ENCODE assay signal across 9 cellular contexts in the genomic region with DNA sequence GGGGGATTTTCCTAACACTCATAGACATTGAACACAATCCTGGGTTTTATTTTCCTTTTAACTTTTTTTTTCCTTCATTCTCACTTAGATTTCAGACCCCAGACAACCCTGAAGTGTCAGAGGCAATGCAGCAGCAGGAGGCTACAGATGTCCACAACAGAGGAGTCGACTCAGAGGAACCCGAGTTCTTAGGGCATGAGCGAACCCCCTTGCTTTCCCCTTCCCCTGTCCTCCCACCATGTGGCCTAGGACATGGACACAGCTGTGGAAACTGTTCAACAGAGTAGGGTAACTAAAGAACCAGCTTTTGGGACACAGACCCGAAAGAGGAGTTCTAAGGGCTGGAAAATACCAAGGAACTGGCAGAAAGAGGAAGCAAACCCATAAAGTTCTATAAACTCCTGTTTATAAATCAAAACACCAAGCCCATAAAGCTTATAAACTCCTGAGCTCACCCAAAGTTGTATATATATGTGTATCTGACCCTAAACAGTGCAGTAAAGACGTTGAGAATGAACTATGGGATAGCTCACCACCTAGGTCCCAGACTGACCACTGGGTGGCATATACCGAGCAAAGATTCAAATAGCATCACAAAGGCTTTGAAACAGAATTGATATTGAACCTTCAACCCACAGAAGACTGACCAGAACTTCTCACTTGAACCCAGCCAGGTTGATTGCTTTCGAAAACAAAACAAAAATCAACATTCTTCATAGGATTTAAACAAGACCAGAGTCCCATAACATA. TPM values are rescaled to one million over a fixed set of nuclear protein-coding genes. Genes with fewer than 3 reads are reported as not detected.
DNase-seq lines count a peak whose midpoint lies in the region; ATAC-seq and TF ChIP-seq lines count a peak whose summit lies in the region.
"Had no signal": no experiment of that assay in that cellular context is flagged by ENCODE, and none has a peak within 500 bp of the region (broad histone marks: within the 10 kb centered on the region; RNA-seq: fewer than 3 reads in every experiment).

No MANE protein-coding gene starts in this region.

- H3K27ac ChIP-seq in fibroblast of lung (ENCODE audit: insufficient read depth, low read length): no peak overlapping the region
- H3K27ac ChIP-seq: SJSA1 had no signal

- H3K9me3 Mint-ChIP-seq in progenitor cell of endocrine pancreas (ENCODE audit: low read depth): no peaks in the 10 kb centered on the region

- H3K79me2 ChIP-seq in fibroblast of lung (ENCODE audit: control insufficient read depth, insufficient read depth, low read length): no peaks in the 10 kb centered on the region

- DNase-seq in GM13976 (ENCODE audit: low spot score) (no peak), RPMI7951 (ENCODE audit: low read depth) (peak; percentile 47), fibroblast of lung (ENCODE audit: low read depth in 2 of 2) (peak; percentile 33 to 58), progenitor cell of endocrine pancreas (ENCODE audit: low spot score, unreplicated experiment) (no peak), GM19240 (ENCODE audit: insufficient read length, low spot score) (no peak), ecto neural progenitor cell (ENCODE audit: low spot score) (no peak)

- H2AFZ ChIP-seq in fibroblast of lung (ENCODE audit: low read length): peak overlapping the region; percentile 53

- no peaks in the 10 kb centered on the region for H3K9me3 ChIP-seq in fibroblast of lung (ENCODE audit: control insufficient read depth, insufficient read depth, low read depth, low read length)
- H3K9me3 ChIP-seq: SJSA1 had no signal

- H3K4me3 ChIP-seq in fibroblast of lung (replicated peaks in 1 of 4; ENCODE audit: control extremely low read depth in 1 of 4, insufficient read depth in 1 of 4, low read depth in 3 of 4, low read length in 4 of 4): no peak overlapping the region
- H3K4me3 ChIP-seq: SJSA1 had no signal

- H3K27ac Mint-ChIP-seq in progenitor cell of endocrine pancreas: no peak overlapping the region

- H3K36me3 ChIP-seq in fibroblast of lung (ENCODE audit: control insufficient read depth, insufficient read depth, low read length): no peaks in the 10 kb centered on the region
- H3K36me3 ChIP-seq: SJSA1 had no signal

- no peak overlapping the region for H3K4me2 ChIP-seq in fibroblast of lung (ENCODE audit: extremely low read depth, insufficient read depth, low read length)

- no peaks in the 10 kb centered on the region for H3K27me3 Mint-ChIP-seq in progenitor cell of endocrine pancreas

- no peaks in the 10 kb centered on the region for H3K36me3 Mint-ChIP-seq in progenitor cell of endocrine pancreas (ENCODE audit: insufficient read depth)

- in situ Hi-C loops in GM13976 (cut with MboI; ENCODE audit: low sequenced_read_pairs, unreplicated experiment): no loop called here

- no peaks in the 10 kb centered on the region for H4K20me1 ChIP-seq in fibroblast of lung (ENCODE audit: control insufficient read depth, extremely low read depth, insufficient read depth, low read length)

- ATAC-seq in HG02610 (IDR thresholded peaks at IDR 0.05; ENCODE audit: unreplicated experiment) (no peak), GM18502 (IDR thresholded peaks at IDR 0.05; ENCODE audit: poor library complexity, unreplicated experiment) (no peak)

- peaks cover 19% of the 10 kb centered on the region for H3K4me1 Mint-ChIP-seq in progenitor cell of endocrine pancreas (ENCODE audit: low read depth)

- TF ChIP-seq CTCF in GM13976 (IDR thresholded peaks at IDR 0.05; ENCODE audit: borderline replicate concordance, control extremely low read depth, extremely low read depth, insufficient read depth, missing control alignments) (peak; percentile 28), fibroblast of lung (conservative IDR thresholded peaks at IDR 0.05 in 1 of 2, IDR thresholded peaks at IDR 0.05 in 1 of 2; ENCODE audit: low read depth in 1 of 2, low read length in 2 of 2) (peak; percentile 63 to 69), progenitor cell of endocrine pancreas (IDR thresholded peaks at IDR 0.05; ENCODE audit: unreplicated experiment) (peak; percentile 47)

- no peak overlapping the region for H3K9ac ChIP-seq in fibroblast of lung (ENCODE audit: insufficient read depth, low read length)

- peaks cover 2% of the 10 kb centered on the region for H3K4me1 ChIP-seq in fibroblast of lung (ENCODE audit: control insufficient read depth, extremely low read depth, insufficient read depth, low read length)

- H3K27me3 ChIP-seq in fibroblast of lung (ENCODE audit: control insufficient read depth, insufficient read depth, low read length): no peaks in the 10 kb centered on the region
- H3K27me3 ChIP-seq: SJSA1 had no signal

- H3K4me3 Mint-ChIP-seq in progenitor cell of endocrine pancreas (ENCODE audit: low read depth): no peak overlapping the region

RNA-seq across cellular contexts. Expression of a gene that starts 33.9 kb away (rescaled TPM):
- total RNA-seq in RPMI7951 (2014; rRNA removed; shearing (Covaris generic)): 20.5 and 22.4 TPM in 2 replicates
- 6.9 and 10.2 TPM in 2 replicates for total RNA-seq in fibroblast of lung
- 6.9 and 12.8 TPM in 2 replicates for polyA plus RNA-seq in fibroblast of lung
- 5.4 and 10.5 TPM in 2 replicates for polyA plus RNA-seq in fibroblast of lung (2012)
- 10.2 and 18.7 TPM in 2 replicates for polyA minus RNA-seq in fibroblast of lung (ENCODE audit: low replicate concordance)
- total RNA-seq in progenitor cell of endocrine pancreas: 80.9 and 82.3 TPM in 2 replicates

RNA-seq across cellular contexts. Expression of a gene that starts 58.1 kb away (rescaled TPM):
- total RNA-seq in RPMI7951 (2014; rRNA removed; shearing (Covaris generic)): 47.9 and 49.2 TPM in 2 replicates
- total RNA-seq in fibroblast of lung: 6.9 and 10.1 TPM in 2 replicates
- polyA plus RNA-seq in fibroblast of lung: 14.9 and 18.6 TPM in 2 replicates
- polyA plus RNA-seq in fibroblast of lung (2012): 17.6 and 18.9 TPM in 2 replicates
- polyA minus RNA-seq in fibroblast of lung (ENCODE audit: low replicate concordance): 13.7 and 30.3 TPM in 2 replicates
- 48.2 and 51.5 TPM in 2 replicates for total RNA-seq in progenitor cell of endocrine pancreas

Comparison
In these comparisons a context has a peak if more than half of its experiments do, and no peak if none do; other contexts are left out.
1. DNase-seq: peak in RPMI7951 (single experiment) and fibroblast of lung (2 of 2); none in GM13976 (single experiment), progenitor cell of endocrine pancreas (single experiment), GM19240 (single experiment) and ecto neural progenitor cell (single experiment).
2. Peak in every context shown above with its lines, with median percentiles within 50 percentile points of each other: CTCF ChIP-seq.